Comparison of ENCODE assay signal across 8 cellular contexts in the genomic region with DNA sequence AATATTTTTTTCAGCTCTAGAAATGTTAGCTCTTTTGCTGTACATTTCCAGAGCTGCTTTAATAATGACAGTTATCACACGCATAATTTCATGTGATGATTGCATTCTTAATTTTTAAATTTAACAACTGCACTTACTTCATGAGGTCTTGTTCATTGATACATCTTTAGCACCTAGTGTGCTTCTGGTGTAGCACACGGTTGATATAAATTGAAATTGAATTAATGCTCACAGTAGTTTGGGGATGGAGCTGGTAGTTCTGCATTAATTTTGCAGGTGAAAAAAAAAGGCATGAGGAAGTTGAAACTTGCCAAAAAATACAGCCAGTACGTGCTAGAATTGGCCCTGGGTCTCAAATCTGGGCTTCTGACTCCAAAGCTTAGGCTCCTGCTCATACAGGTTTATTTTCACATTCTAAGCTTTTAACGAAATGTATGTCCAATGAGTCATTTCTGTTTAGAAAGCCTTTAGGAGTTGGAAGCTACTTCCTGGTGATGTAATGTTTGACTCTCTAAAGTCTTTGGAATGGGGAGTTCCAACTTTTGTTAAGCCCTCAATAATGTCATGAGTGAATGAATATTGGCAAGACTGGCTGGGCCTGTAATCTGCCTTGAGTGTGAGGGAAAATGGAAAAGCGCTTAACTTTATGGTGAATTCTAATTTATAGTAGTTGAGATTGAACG. TPM values are rescaled to one million over a fixed set of nuclear protein-coding genes. Genes with fewer than 3 reads are reported as not detected.
DNase-seq lines count a peak whose midpoint lies in the region; ATAC-seq, FAIRE-seq and TF ChIP-seq lines count a peak whose summit lies in the region.

No MANE protein-coding gene starts in this region.

- peak overlapping the region; percentile 77 for H3K27ac ChIP-seq in SJSA1
- peak overlapping the region; percentile 28 to 60 for H3K27ac ChIP-seq in prostate gland

- intact Hi-C loops in prostate gland (cut with DNase I), result no loop called here

- H3K9me3 ChIP-seq in SJSA1 (replicated peaks) (no peaks in the 10 kb centered on the region), prostate gland (no peaks in the 10 kb centered on the region)

- no peak for TF ChIP-seq CTCF in fibroblast of the aortic adventitia (IDR thresholded peaks at IDR 0.05; ENCODE audit: insufficient read depth, low read length)
- no peak for TF ChIP-seq CTCF in prostate gland (IDR thresholded peaks at IDR 0.05)

- H3K36me3 ChIP-seq in SJSA1 (peaks cover 50% of the 10 kb centered on the region), prostate gland (no peaks in the 10 kb centered on the region)

- 21% methylated on average over 6 of the region's 6 CpGs for WGBS in prostate gland

- DNase-seq in H54 (ENCODE audit: insufficient read length, low spot score) (peak; percentile 87), SJSA1 (ENCODE audit: low read depth in 1 of 2, low spot score in 2 of 2) (peak in 1 of 2 experiments; percentile 84), fibroblast of the aortic adventitia (ENCODE audit: low read depth) (peak; percentile 96), prostate gland (ENCODE audit: low spot score) (peak; percentile 45), occipital lobe (lab: John Stamatoyannopoulos, UW) (no peak), NCI-H2081 treated with DMSO at 0.1 percent for 48 hours (lab: John Stamatoyannopoulos, UW) (no peak), GM19239 (ENCODE audit: insufficient read length, low spot score) (no peak)

- TF ChIP-seq POLR2A in H54 (IDR thresholded peaks at IDR 0.05; ENCODE audit: low read depth, low read length) (no peak), prostate gland (IDR thresholded peaks at IDR 0.05) (no peak)

- peaks cover 34% of the 10 kb centered on the region for H3K4me1 ChIP-seq in SJSA1 (replicated peaks)
- H3K4me1 ChIP-seq in prostate gland (replicated peaks), result peaks cover 14% of the 10 kb centered on the region

- FAIRE-seq in H54 (lab: Jason Lieb, UNC), result peak; percentile 90
- no peak for FAIRE-seq in GM19239 (lab: Jason Lieb, UNC)

- H3K27me3 ChIP-seq in SJSA1 (replicated peaks) (no peaks in the 10 kb centered on the region), prostate gland (replicated peaks; ENCODE audit: insufficient read depth) (no peaks in the 10 kb centered on the region)

- ATAC-seq in GM18870 (IDR thresholded peaks at IDR 0.05; ENCODE audit: unreplicated experiment), result no peak

- no peak overlapping the region for H3K4me3 ChIP-seq in SJSA1
- H3K4me3 ChIP-seq in fibroblast of the aortic adventitia (ENCODE audit: low read depth, low read length), result no peak overlapping the region
- no peak overlapping the region for H3K4me3 ChIP-seq in prostate gland

RNA-seq across cellular contexts. Expression of a gene that starts 10.9 kb away (rescaled TPM):
- 76.4 and 77.8 TPM in 2 replicates for total RNA-seq in SJSA1 (2014; rRNA removed; shearing (Covaris generic))
- total RNA-seq in fibroblast of the aortic adventitia (ENCODE audit: low replicate concordance), result 71.3 and 97.5 TPM in 2 replicates
- 100 to 1,000 TPM; 175 to 180 TPM for total RNA-seq in prostate gland
- total RNA-seq in occipital lobe, result 41.6 TPM

RNA-seq across cellular contexts. Expression of a gene that starts 36.5 kb away (rescaled TPM):
- total RNA-seq in SJSA1 (2014; rRNA removed; shearing (Covaris generic)), result 27.8 and 29.5 TPM in 2 replicates
- 21.8 and 22.2 TPM in 2 replicates for total RNA-seq in fibroblast of the aortic adventitia (ENCODE audit: low replicate concordance)
- total RNA-seq in prostate gland, result 10 to 100 TPM; 15.0 to 26.6 TPM
- total RNA-seq in occipital lobe, result 41.2 TPM

Comparison
In these comparisons a context has a peak if more than half of its experiments do, and no peak if none do; other contexts are left out.
1. DNase-seq: peak in H54 (single experiment), fibroblast of the aortic adventitia (single experiment) and prostate gland (single experiment); none in occipital lobe (single experiment), NCI-H2081 treated with DMSO at 0.1 percent for 48 hours (single experiment) and GM19239 (single experiment).